9 cellular contexts compared by ENCODE assay signal in the genomic region with DNA sequence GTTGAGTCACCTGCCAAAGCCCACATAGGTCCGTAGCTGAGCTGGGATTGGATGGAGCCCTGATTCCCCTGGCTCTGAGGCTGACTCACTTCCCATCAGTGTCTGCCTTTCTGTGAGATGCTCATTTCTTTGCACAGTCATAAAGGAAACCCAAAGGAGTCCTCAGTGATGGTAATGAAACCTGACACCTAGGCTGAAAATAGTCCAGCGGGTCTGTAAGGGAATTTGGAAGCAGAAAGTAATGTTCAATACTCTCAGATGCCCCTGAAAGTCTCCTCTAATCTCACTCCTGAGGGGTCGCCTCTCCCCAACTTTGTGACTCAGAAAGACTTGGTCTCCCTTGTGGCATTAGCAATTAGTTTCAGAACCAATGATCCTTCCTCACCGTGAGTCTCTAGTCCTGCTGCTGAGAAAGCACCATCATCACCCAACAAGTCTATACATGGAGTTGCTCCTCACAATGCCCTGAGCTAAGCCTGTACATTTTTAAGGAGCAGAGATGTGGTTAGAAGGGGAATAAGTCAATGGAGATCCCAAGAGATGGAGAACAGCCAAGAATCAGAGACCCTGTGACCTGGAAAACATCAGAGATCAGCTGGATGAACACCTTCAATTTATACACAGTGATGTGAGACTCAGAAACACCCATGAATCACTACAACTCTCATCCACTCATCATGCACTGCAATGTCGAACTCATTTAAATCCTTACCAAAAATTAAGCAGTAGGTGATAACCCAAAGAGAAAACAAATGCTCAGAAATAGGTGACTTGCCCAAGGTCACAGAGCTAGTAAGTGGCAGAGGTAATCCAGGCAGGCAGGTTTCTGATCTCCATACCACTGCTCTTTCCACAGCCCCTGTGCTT.
DNase-seq lines count a peak whose midpoint lies in the region; ATAC-seq and TF ChIP-seq lines count a peak whose summit lies in the region.
"Had no signal": no experiment of that assay in that cellular context is flagged by ENCODE, and none has a peak within 500 bp of the region (broad histone marks: within the 10 kb centered on the region; RNA-seq: fewer than 3 reads in every experiment).

No MANE protein-coding gene starts in this region.

- H3K27me3 ChIP-seq in prostate gland (replicated peaks; ENCODE audit: insufficient read depth) (no peaks in the 10 kb centered on the region), H9 (ENCODE audit: insufficient read depth, low read length) (no peaks in the 10 kb centered on the region)
- H3K27me3 ChIP-seq: vagina had no signal

- no peak overlapping the region for H3K4me3 Mint-ChIP-seq in activated T-helper 2 cell treated with anti-CD3 and anti-CD28 coated beads, Interferon-gamma antibody, Interleukin-2, Interleukin-4, amounts not matched to agents 10 μg/mL and 5 μg/mL and 100 μg/mL, durations not matched to agents 14 hours and 24 hours and 36 hours (ENCODE audit: low read depth)
- no peak overlapping the region for H3K4me3 Mint-ChIP-seq in stimulated activated memory B cell treated with anti-CD40 and anti-IgM and Interleukin-4, amounts not matched to agents 10 μg/mL and 1 μg/mL and 100 μg/mL, for 72 hours
- no peak overlapping the region for H3K4me3 Mint-ChIP-seq in H9

- no peak overlapping the region for H2BK15ac ChIP-seq in H9 (ENCODE audit: low read depth, low read length)

- H4K91ac ChIP-seq in H9 (ENCODE audit: insufficient read length, low read depth, low read length), result no peak overlapping the region

- ATAC-seq in HG03103 (IDR thresholded peaks at IDR 0.05; ENCODE audit: low read depth, unreplicated experiment), result peak; percentile 94
- ATAC-seq in stimulated activated memory B cell treated with anti-CD40 and anti-IgM and Interleukin-4, amounts not matched to agents 10 μg/mL and 1 μg/mL and 100 μg/mL, for 72 hours, result peak; percentile 91

- H3K9me3 Mint-ChIP-seq in activated T-helper 2 cell treated with anti-CD3 and anti-CD28 coated beads, Interferon-gamma antibody, Interleukin-2, Interleukin-4, amounts not matched to agents 10 μg/mL and 5 μg/mL and 100 μg/mL, durations not matched to agents 14 hours and 24 hours and 36 hours, result peaks cover 4% of the 10 kb centered on the region
- H3K9me3 Mint-ChIP-seq in stimulated activated memory B cell treated with anti-CD40 and anti-IgM and Interleukin-4, amounts not matched to agents 10 μg/mL and 1 μg/mL and 100 μg/mL, for 72 hours, result peaks cover 2% of the 10 kb centered on the region
- peaks cover 5% of the 10 kb centered on the region in 2 experiments for H3K9me3 Mint-ChIP-seq in H9

- TF ChIP-seq POLR2A in prostate gland (IDR thresholded peaks at IDR 0.05), result no peak

- H3K4me3 ChIP-seq in prostate gland, result no peak overlapping the region
- H3K4me3 ChIP-seq: vagina had no signal

- H3K23me2 ChIP-seq in H9 (ENCODE audit: insufficient read length, low read depth, low read length, poor library complexity, severe bottlenecking), result no peaks in the 10 kb centered on the region

- H3K36me3 ChIP-seq in prostate gland, result no peaks in the 10 kb centered on the region
- H3K36me3 ChIP-seq: vagina had no signal

- no peak overlapping the region for H3K14ac ChIP-seq in H9 (ENCODE audit: insufficient read depth, low read length)

- H3T11ph ChIP-seq in H9 (ENCODE audit: low read length), result no peak overlapping the region

- H3K9ac ChIP-seq in H9 (ENCODE audit: extremely low read depth, insufficient read length, low read length), result no peak overlapping the region

- no peak overlapping the region for H3K4ac ChIP-seq in H9 (ENCODE audit: low read depth, low read length)

- no peak for TF ChIP-seq CTCF in prostate gland (IDR thresholded peaks at IDR 0.05)
- TF ChIP-seq CTCF in H9 (conservative IDR thresholded peaks at IDR 0.05), result no peak

- no peak overlapping the region for H3K27ac ChIP-seq in prostate gland
- H3K27ac ChIP-seq in H9 (ENCODE audit: insufficient read length, low read depth, low read length), result no peak overlapping the region
- H3K27ac ChIP-seq: vagina had no signal

- no peak overlapping the region for H3K4me2 ChIP-seq in H9 (ENCODE audit: insufficient read depth, insufficient read length, low read length)

- no peak overlapping the region for H3K56ac ChIP-seq in H9 (ENCODE audit: insufficient read length, low read depth, low read length)

- peaks cover 6% of the 10 kb centered on the region for H3K4me1 Mint-ChIP-seq in activated T-helper 2 cell treated with anti-CD3 and anti-CD28 coated beads, Interferon-gamma antibody, Interleukin-2, Interleukin-4, amounts not matched to agents 10 μg/mL and 5 μg/mL and 100 μg/mL, durations not matched to agents 14 hours and 24 hours and 36 hours (ENCODE audit: low read depth)
- H3K4me1 Mint-ChIP-seq in stimulated activated memory B cell treated with anti-CD40 and anti-IgM and Interleukin-4, amounts not matched to agents 10 μg/mL and 1 μg/mL and 100 μg/mL, for 72 hours, result peaks cover 7% of the 10 kb centered on the region
- no peaks in the 10 kb centered on the region; a peak in 1 of 4 replicates for H3K4me1 Mint-ChIP-seq in H9

- H4K8ac ChIP-seq in H9 (replicated peaks; ENCODE audit: insufficient read length, low read depth, low read length), result no peak overlapping the region

- no peak overlapping the region for H2BK12ac ChIP-seq in H9 (ENCODE audit: insufficient read length, low read depth, low read length)

- no peaks in the 10 kb centered on the region for H3K79me2 ChIP-seq in H9 (ENCODE audit: insufficient read depth, low read length)

- H3K4me1 ChIP-seq in prostate gland (replicated peaks), result no peaks in the 10 kb centered on the region
- H3K4me1 ChIP-seq in H9 (ENCODE audit: insufficient read depth, low read length), result no peaks in the 10 kb centered on the region
- H3K4me1 ChIP-seq: vagina had no signal

- no peaks in the 10 kb centered on the region for H3K36me3 Mint-ChIP-seq in activated T-helper 2 cell treated with anti-CD3 and anti-CD28 coated beads, Interferon-gamma antibody, Interleukin-2, Interleukin-4, amounts not matched to agents 10 μg/mL and 5 μg/mL and 100 μg/mL, durations not matched to agents 14 hours and 24 hours and 36 hours (ENCODE audit: low read depth)
- no peaks in the 10 kb centered on the region for H3K36me3 Mint-ChIP-seq in stimulated activated memory B cell treated with anti-CD40 and anti-IgM and Interleukin-4, amounts not matched to agents 10 μg/mL and 1 μg/mL and 100 μg/mL, for 72 hours
- peaks cover 0 to 5% (median 5%) of the 10 kb centered on the region in 3 experiments; a peak in 4 of 7 replicates for H3K36me3 Mint-ChIP-seq in H9 (ENCODE audit: insufficient read depth in 1 of 3, low read depth in 3 of 3)

- no peak overlapping the region for H2BK5ac ChIP-seq in H9 (ENCODE audit: insufficient read length, low read length)

- H2BK120ac ChIP-seq in H9 (ENCODE audit: low read depth, low read length, poor library complexity, severe bottlenecking), result no peak overlapping the region

- H4K20me1 ChIP-seq in H9 (ENCODE audit: control insufficient read depth, insufficient read depth, insufficient read length), result no peaks in the 10 kb centered on the region

- H2AK5ac ChIP-seq in H9 (ENCODE audit: insufficient read length, low read length), result no peak overlapping the region

- intact Hi-C loops in activated T-helper 2 cell treated with anti-CD3 and anti-CD28 coated beads, Interferon-gamma antibody, Interleukin-2, Interleukin-4, amounts not matched to agents 10 μg/mL and 5 μg/mL and 100 μg/mL, durations not matched to agents 14 hours and 24 hours and 36 hours (cut with micrococcal nuclease), result loop anchor here (1.0 to 5.0 kb wide), 2 partner anchors 73 to 219 kb away; partner anchors contain the start of gene CPEB2
- intact Hi-C loops in prostate gland (cut with DNase I), result no loop called here

- H2BK20ac ChIP-seq in H9 (ENCODE audit: low read depth, low read length, poor library complexity, severe bottlenecking), result no peak overlapping the region

- WGBS in prostate gland, result 63% methylated on average over 5 of the region's 5 CpGs
- WGBS in H9 (ENCODE audit: extremely low coverage, insufficient read length, low lambda C conversion rate), result no CpG with 5 or more reads among the region's 5 CpGs

- H4K5ac ChIP-seq in H9 (ENCODE audit: insufficient read length, low read depth, low read length), result no peak overlapping the region

- no peak overlapping the region for H2AFZ ChIP-seq in H9 (ENCODE audit: low read length)

- peak; percentile 43 for DNase-seq in activated naive CD4-positive, alpha-beta T cell treated with Interleukin-2 at 50 U/mL for 16 hours
- DNase-seq in activated naive CD4-positive, alpha-beta T cell (lab: John Stamatoyannopoulos, UW), result no peak
- DNase-seq in activated T-helper 2 cell treated with anti-CD3 and anti-CD28 coated beads, Interferon-gamma antibody, Interleukin-2, Interleukin-4, amounts not matched to agents 10 μg/mL and 5 μg/mL and 100 μg/mL, durations not matched to agents 14 hours and 24 hours and 36 hours (ENCODE audit: low spot score), result no peak
- DNase-seq in prostate gland (ENCODE audit: low spot score), result no peak
- no peak for DNase-seq in H9
- DNase-seq in NCI-H1436 treated with DMSO at 0.1 percent for 48 hours (lab: John Stamatoyannopoulos, UW), result no peak

- no peak overlapping the region for H3K18ac ChIP-seq in H9 (ENCODE audit: insufficient read length, low read depth, low read length)

- H3K27me3 Mint-ChIP-seq in activated T-helper 2 cell treated with anti-CD3 and anti-CD28 coated beads, Interferon-gamma antibody, Interleukin-2, Interleukin-4, amounts not matched to agents 10 μg/mL and 5 μg/mL and 100 μg/mL, durations not matched to agents 14 hours and 24 hours and 36 hours (ENCODE audit: low read depth), result no peaks in the 10 kb centered on the region
- H3K27me3 Mint-ChIP-seq in stimulated activated memory B cell treated with anti-CD40 and anti-IgM and Interleukin-4, amounts not matched to agents 10 μg/mL and 1 μg/mL and 100 μg/mL, for 72 hours, result no peaks in the 10 kb centered on the region
- no peaks in the 10 kb centered on the region; the same call in 1 of the 2 replicates for H3K27me3 Mint-ChIP-seq in H9 (ENCODE audit: low read depth)

- H3K9me3 ChIP-seq in prostate gland (no peaks in the 10 kb centered on the region), H9 (ENCODE audit: control insufficient read depth, low read depth, low read length) (no peaks in the 10 kb centered on the region)
- H3K9me3 ChIP-seq: vagina had no signal

- peak overlapping the region; percentile 79 for H3K27ac Mint-ChIP-seq in activated T-helper 2 cell treated with anti-CD3 and anti-CD28 coated beads, Interferon-gamma antibody, Interleukin-2, Interleukin-4, amounts not matched to agents 10 μg/mL and 5 μg/mL and 100 μg/mL, durations not matched to agents 14 hours and 24 hours and 36 hours
- H3K27ac Mint-ChIP-seq in stimulated activated memory B cell treated with anti-CD40 and anti-IgM and Interleukin-4, amounts not matched to agents 10 μg/mL and 1 μg/mL and 100 μg/mL, for 72 hours, result peak overlapping the region; percentile 36
- H3K27ac Mint-ChIP-seq in H9, result no peak overlapping the region

- H3K23ac ChIP-seq in H9 (ENCODE audit: insufficient read length, low read depth, low read length), result no peak overlapping the region

- no peaks in the 10 kb centered on the region for H3K79me1 ChIP-seq in H9 (ENCODE audit: insufficient read depth, low read depth, low read length, poor library complexity, severe bottlenecking)

Comparison
In these comparisons a context has a peak if more than half of its experiments do, and no peak if none do; other contexts are left out.
1. H3K27ac Mint-ChIP-seq: peak in activated T-helper 2 cell treated with anti-CD3 and anti-CD28 coated beads, Interferon-gamma antibody, Interleukin-2, Interleukin-4, amounts not matched to agents 10 μg/mL and 5 μg/mL and 100 μg/mL, durations not matched to agents 14 hours and 24 hours and 36 hours (single experiment) and stimulated activated memory B cell treated with anti-CD40 and anti-IgM and Interleukin-4, amounts not matched to agents 10 μg/mL and 1 μg/mL and 100 μg/mL, for 72 hours (single experiment); none in H9 (0 of 3).